19 cellular contexts compared by ENCODE assay signal in genomic region chr20:39105551-39105950, GRCh38.
DNase-seq lines count a peak whose midpoint lies in the region; ATAC-seq and TF ChIP-seq lines count a peak whose summit lies in the region.
"Had no signal": no experiment of that assay in that cellular context is flagged by ENCODE, and none has a peak within 500 bp of the region (broad histone marks: within the 10 kb centered on the region; RNA-seq: fewer than 3 reads in every experiment).

No MANE protein-coding gene starts in this region.

- H3K27me3 Mint-ChIP-seq in GM23338 (ENCODE audit: insufficient read depth, low read depth, poor library complexity): peaks cover 10% of the 10 kb centered on the region

- CTCF ChIA-PET in PC-3 (lab: Charles Lee) (no interaction called here), HEK293T (lab: Yijun Ruan, JAX) (no interaction called here)

- H3K9me3 Mint-ChIP-seq in GM23338: peaks cover 17% of the 10 kb centered on the region
- H3K9me3 Mint-ChIP-seq: activated CD4-positive, alpha-beta T cell treated with anti-CD3 and anti-CD28 coated beads, Interleukin-2, amount 10 ng/mL, durations not matched to agents 7 days and 5 days; activated naive CD4-positive, alpha-beta T cell treated with anti-CD3 and anti-CD28 coated beads, Interleukin-2, amount 50 U/mL, for 24 hours; stimulated activated naive CD8-positive, alpha-beta T cell treated with anti-CD3 and anti-CD28 coated beads, Interleukin-15, Interleukin-2, amounts not matched to agents 100 ng/mL and 50 ng/mL, for 24 hours had no signal

- H3K4me3 Mint-ChIP-seq in GM23338: no peak overlapping the region
- H3K4me3 Mint-ChIP-seq: activated CD4-positive, alpha-beta T cell treated with anti-CD3 and anti-CD28 coated beads, Interleukin-2, amount 10 ng/mL, durations not matched to agents 7 days and 5 days; activated naive CD4-positive, alpha-beta T cell treated with anti-CD3 and anti-CD28 coated beads, Interleukin-2, amount 50 U/mL, for 24 hours; stimulated activated naive CD8-positive, alpha-beta T cell treated with anti-CD3 and anti-CD28 coated beads, Interleukin-15, Interleukin-2, amounts not matched to agents 100 ng/mL and 50 ng/mL, for 24 hours had no signal

- ATAC-seq in GM23338: no peak
- ATAC-seq in PC-3: no peak
- ATAC-seq in foreskin keratinocyte: no peak
- ATAC-seq in heart right ventricle: no peak
- ATAC-seq: left cardiac atrium, upper lobe of right lung had no signal

- WGBS in heart right ventricle, 2 donors: 88 to 89% methylated on average over 5 of the region's 5 CpGs

- H3K4me3 ChIP-seq in GM23338 (no peak overlapping the region), PC-3 (ENCODE audit: low read length) (no peak overlapping the region), heart right ventricle (no peak overlapping the region)
- H3K4me3 ChIP-seq: BLaER1 treated with 17β-estradiol and CSF1 and Interleukin-3, amounts not matched to agents 10 nM and 100 nM; upper lobe of right lung had no signal

- H3K9me3 ChIP-seq in PC-3 (ENCODE audit: low read length): no peaks in the 10 kb centered on the region
- peaks cover 0 to 8% (median 0%) of the 10 kb centered on the region in 11 donors for H3K9me3 ChIP-seq in heart right ventricle
- H3K9me3 ChIP-seq: neutrophil, upper lobe of right lung had no signal

- H3K4me2 ChIP-seq in GM23338: no peak overlapping the region
- no peak overlapping the region for H3K4me2 ChIP-seq in PC-3 (ENCODE audit: low read length)
- H3K4me2 ChIP-seq: BLaER1 treated with 17β-estradiol and CSF1 and Interleukin-3, amounts not matched to agents 10 nM and 100 nM had no signal

- H3K27ac ChIP-seq in GM23338 (ENCODE audit: low read depth) (no peak overlapping the region), PC-3 (ENCODE audit: low read length) (no peak overlapping the region), foreskin keratinocyte (no peak overlapping the region), heart right ventricle (no peak overlapping the region)
- H3K27ac ChIP-seq: BLaER1 treated with 17β-estradiol and CSF1 and Interleukin-3, amounts not matched to agents 10 nM and 100 nM; neutrophil; upper lobe of right lung had no signal

- intact Hi-C loops in PC-3 (cut with micrococcal nuclease): no loop called here
- intact Hi-C loops in heart right ventricle (cut with DNase I): no loop called here

- TF ChIP-seq CTCF in GM23338 (conservative IDR thresholded peaks at IDR 0.05; ENCODE audit: low read depth in 2 of 2) (peak; percentile 40 to 41), PC-3 (conservative IDR thresholded peaks at IDR 0.05; ENCODE audit: low read depth, low read length) (peak; percentile 35; the same call in 1 of the 2 replicates), foreskin keratinocyte (conservative IDR thresholded peaks at IDR 0.05) (peak; percentile 26), heart right ventricle (IDR thresholded peaks at IDR 0.05) (no peak)

- no peak overlapping the region for H3K9ac ChIP-seq in PC-3 (ENCODE audit: low read length)
- H3K9ac ChIP-seq: BLaER1 treated with 17β-estradiol and CSF1 and Interleukin-3, amounts not matched to agents 10 nM and 100 nM had no signal

- H3K36me3 ChIP-seq in GM23338 (ENCODE audit: insufficient read depth): no peaks in the 10 kb centered on the region
- H3K36me3 ChIP-seq in PC-3 (ENCODE audit: low read depth, low read length): no peaks in the 10 kb centered on the region
- no peaks in the 10 kb centered on the region for H3K36me3 ChIP-seq in heart right ventricle
- H3K36me3 ChIP-seq: BLaER1 treated with 17β-estradiol and CSF1 and Interleukin-3, amounts not matched to agents 10 nM and 100 nM; neutrophil; upper lobe of right lung had no signal

- H3K9me2 ChIP-seq in GM23338 (ENCODE audit: insufficient read depth) (peaks cover 10% of the 10 kb centered on the region; the same call in 1 of the 2 replicates), PC-3 (replicated peaks; ENCODE audit: low read length) (no peaks in the 10 kb centered on the region)

- H3K36me3 Mint-ChIP-seq in GM23338 (ENCODE audit: low read depth): peaks cover 6% of the 10 kb centered on the region; the same call in 1 of the 3 replicates
- H3K36me3 Mint-ChIP-seq: activated naive CD4-positive, alpha-beta T cell treated with anti-CD3 and anti-CD28 coated beads, Interleukin-2, amount 50 U/mL, for 24 hours had no signal

- BruUV-seq in PC-3 (replicated peaks; lab: Mats Ljungman, UMichigan): no TSS peak

- no peak overlapping the region for H3K27ac Mint-ChIP-seq in GM23338
- H3K27ac Mint-ChIP-seq: activated CD4-positive, alpha-beta T cell treated with anti-CD3 and anti-CD28 coated beads, Interleukin-2, amount 10 ng/mL, durations not matched to agents 7 days and 5 days; activated naive CD4-positive, alpha-beta T cell treated with anti-CD3 and anti-CD28 coated beads, Interleukin-2, amount 50 U/mL, for 24 hours; stimulated activated naive CD8-positive, alpha-beta T cell treated with anti-CD3 and anti-CD28 coated beads, Interleukin-15, Interleukin-2, amounts not matched to agents 100 ng/mL and 50 ng/mL, for 24 hours had no signal

- POLR2A ChIA-PET in PC-3 (lab: Charles Lee; ENCODE audit: unreplicated experiment) (no interaction called here), HEK293T (lab: Yijun Ruan, JAX) (no interaction called here)

- peaks cover 13% of the 10 kb centered on the region for H3K4me1 ChIP-seq in GM23338 (ENCODE audit: insufficient read depth)
- 0 out of 2 replicates have a peak, but pooled peaks cover 6% of the 10 kb centered on the region for H3K4me1 ChIP-seq in PC-3 (ENCODE audit: insufficient read depth, low read length)
- no peaks in the 10 kb centered on the region for H3K4me1 ChIP-seq in foreskin keratinocyte
- no peaks in the 10 kb centered on the region for H3K4me1 ChIP-seq in heart right ventricle
- H3K4me1 ChIP-seq: upper lobe of right lung had no signal

- H3K27me3 ChIP-seq in GM23338 (ENCODE audit: insufficient read depth) (no peaks in the 10 kb centered on the region), PC-3 (ENCODE audit: low read length) (peaks cover 15% of the 10 kb centered on the region), foreskin keratinocyte (peaks cover 4% of the 10 kb centered on the region), heart right ventricle (peaks cover 0 to 34% (median 19%) of the 10 kb centered on the region in 7 donors)

- DNase-seq in NCI-H748 (lab: John Stamatoyannopoulos, UW; ENCODE audit: unreplicated experiment) (peak; percentile 12), NCI-H748 treated with DMSO at 0.1 percent for 48 hours (lab: John Stamatoyannopoulos, UW) (no peak), GM23338 (ENCODE audit: low spot score) (no peak), PC-3 (no peak), foreskin keratinocyte (no peak), HEK293T (ENCODE audit: extremely low spot score) (no peak), activated gamma-delta T cell (lab: John Stamatoyannopoulos, UW) (no peak), heart right ventricle (no peak)
- DNase-seq: activated CD4-positive, alpha-beta T cell treated with anti-CD3 and anti-CD28 coated beads, Interleukin-2, amount 10 ng/mL, durations not matched to agents 7 days and 5 days; DMS 273 treated with DMSO at 0.1 percent for 48 hours; left cardiac atrium; NCI-H1105; retina; SHP77 treated with DMSO at 0.1 percent for 48 hours; upper lobe of right lung had no signal

- H2AFZ ChIP-seq in GM23338 (no peak overlapping the region), PC-3 (ENCODE audit: low read length) (no peak overlapping the region)

- no peaks in the 10 kb centered on the region for H3F3A ChIP-seq in GM23338 (replicated peaks; ENCODE audit: low read depth)
- H3F3A ChIP-seq in PC-3 (ENCODE audit: low read length, unreplicated experiment): no peaks in the 10 kb centered on the region

- H3K79me2 ChIP-seq in GM23338 (replicated peaks; ENCODE audit: insufficient read depth) (no peaks in the 10 kb centered on the region), PC-3 (ENCODE audit: low read length) (no peaks in the 10 kb centered on the region)

- peaks cover 15% of the 10 kb centered on the region; the same call in 2 of the 3 replicates for H3K4me1 Mint-ChIP-seq in GM23338
- H3K4me1 Mint-ChIP-seq: activated CD4-positive, alpha-beta T cell treated with anti-CD3 and anti-CD28 coated beads, Interleukin-2, amount 10 ng/mL, durations not matched to agents 7 days and 5 days; activated naive CD4-positive, alpha-beta T cell treated with anti-CD3 and anti-CD28 coated beads, Interleukin-2, amount 50 U/mL, for 24 hours had no signal

- H4K20me1 ChIP-seq in GM23338 (replicated peaks; ENCODE audit: insufficient read depth) (no peaks in the 10 kb centered on the region), PC-3 (ENCODE audit: low read length) (no peaks in the 10 kb centered on the region)
- H4K20me1 ChIP-seq: BLaER1 treated with 17β-estradiol and CSF1 and Interleukin-3, amounts not matched to agents 10 nM and 100 nM had no signal

TF ChIP-seq in GM23338, 12 proteins besides CTCF, POLR2A, EP300 and RAD21 (continues in another document):
- no peak for TF ChIP-seq ZNF114 (CRISPR knock-in tag; IDR thresholded peaks at IDR 0.05)
- TF ChIP-seq STAT1 (IDR thresholded peaks at IDR 0.05; ENCODE audit: unreplicated experiment): no peak
- no peak for TF ChIP-seq EZH2 (IDR thresholded peaks at IDR 0.05; ENCODE audit: low read depth, unreplicated experiment)
- no peak for TF ChIP-seq JUNB (IDR thresholded peaks at IDR 0.05; ENCODE audit: unreplicated experiment)

TF ChIP-seq in HEK293T, 16 proteins besides CTCF, POLR2A, EP300 and RAD21 (continues in another document):
- no peak for TF ChIP-seq ARNT (IDR thresholded peaks at IDR 0.05)
- no peak for TF ChIP-seq CTBP1 (IDR thresholded peaks at IDR 0.05; ENCODE audit: borderline replicate concordance)
- TF ChIP-seq FOXK2 (IDR thresholded peaks at IDR 0.05): no peak
- no peak for TF ChIP-seq NFRKB (IDR thresholded peaks at IDR 0.05)
- no peak for TF ChIP-seq SUZ12 (IDR thresholded peaks at IDR 0.05)
- no peak for TF ChIP-seq FOXM1 (IDR thresholded peaks at IDR 0.05; ENCODE audit: borderline replicate concordance)
- TF ChIP-seq PKNOX1 (IDR thresholded peaks at IDR 0.05): no peak
- TF ChIP-seq L3MBTL2 (conservative IDR thresholded peaks at IDR 0.05): no peak
- TF ChIP-seq SP1 (IDR thresholded peaks at IDR 0.05): no peak
- no peak for TF ChIP-seq HDGF (IDR thresholded peaks at IDR 0.05; ENCODE audit: borderline replicate concordance)
- TF ChIP-seq BHLHE40 (IDR thresholded peaks at IDR 0.05; ENCODE audit: borderline replicate concordance): no peak
- no peak for TF ChIP-seq ZNF384 (IDR thresholded peaks at IDR 0.05)
- TF ChIP-seq TARDBP (IDR thresholded peaks at IDR 0.05): no peak
- no peak for TF ChIP-seq FOXA1 (IDR thresholded peaks at IDR 0.05)
- TF ChIP-seq LEF1 (IDR thresholded peaks at IDR 0.05; ENCODE audit: borderline replicate concordance): no peak

Comparison
In these comparisons a context has a peak if more than half of its experiments do, and no peak if none do; other contexts are left out.
1. CTCF ChIP-seq: peak in GM23338 (2 of 2), PC-3 (single experiment) and foreskin keratinocyte (single experiment); none in heart right ventricle (0 of 9).